23 cellular contexts compared by ENCODE assay signal in genomic region chr17:4973431-4973830, GRCh38. TPM values are rescaled to one million over a fixed set of nuclear protein-coding genes. Genes with fewer than 3 reads are reported as not detected.
A peak's percentile ranks its signal among the peaks of the same experiment; 100 is the strongest.
DNase-seq lines count a peak whose midpoint lies in the region; ATAC-seq and TF ChIP-seq lines count a peak whose summit lies in the region.
"Had no signal": no experiment of that assay in that cellular context is flagged by ENCODE, and none has a peak within 500 bp of the region (broad histone marks: within the 10 kb centered on the region; RNA-seq: fewer than 3 reads in every experiment).

No MANE protein-coding gene starts in this region.

- peaks cover 56 to 89% (median 77%) of the 10 kb centered on the region in 4 donors for H3K36me3 ChIP-seq in esophagus muscularis mucosa
- H3K36me3 ChIP-seq: uterus had no signal

- TF ChIP-seq POLR2A in esophagus muscularis mucosa (IDR thresholded peaks at IDR 0.05; ENCODE audit: low read depth), result no peak

- H3K9me3 Mint-ChIP-seq in activated naive CD4-positive, alpha-beta T cell treated with anti-CD3 and anti-CD28 coated beads, Interleukin-2, amount 50 U/mL, for 72 hours, result no peaks in the 10 kb centered on the region
- H3K9me3 Mint-ChIP-seq in activated naive CD4-positive, alpha-beta T cell treated with anti-CD3 and anti-CD28 coated beads for 36 hours, result no peaks in the 10 kb centered on the region
- H3K9me3 Mint-ChIP-seq in stimulated activated effector memory CD8-positive, alpha-beta T cell treated with anti-CD3 and anti-CD28 coated beads, Interleukin-12 subunit alpha, Interleukin-12 subunit beta, amount 100 ng/mL, for 72 hours, result no peaks in the 10 kb centered on the region
- H3K9me3 Mint-ChIP-seq: activated T-helper 1 cell treated with anti-CD3 and anti-CD28 coated beads, Interleukin-12 subunit alpha, Interleukin-12 subunit beta, Interleukin-2, Interleukin-4 antibody, amounts not matched to agents 30 ng/mL and 10 ng/mL and 1 ng/mL, durations not matched to agents 14 hours and 24 hours and 36 hours had no signal

- peaks cover 26% of the 10 kb centered on the region for H3K4me1 Mint-ChIP-seq in activated naive CD4-positive, alpha-beta T cell treated with anti-CD3 and anti-CD28 coated beads for 36 hours (ENCODE audit: low read depth)
- H3K4me1 Mint-ChIP-seq in stimulated activated effector memory CD8-positive, alpha-beta T cell treated with anti-CD3 and anti-CD28 coated beads, Interleukin-12 subunit alpha, Interleukin-12 subunit beta, amount 100 ng/mL, for 72 hours, result peaks cover 9% of the 10 kb centered on the region

- WGBS in esophagus muscularis mucosa, result 95% methylated on average over 3 of the region's 9 CpGs

- peak overlapping the region in 3 of 4 donors; percentile 38 to 97 (median 43) for H3K27ac ChIP-seq in esophagus muscularis mucosa (replicated peaks in 1 of 4)
- H3K27ac ChIP-seq: prostate gland, suprapubic skin had no signal

- H3K36me3 Mint-ChIP-seq in activated naive CD4-positive, alpha-beta T cell treated with anti-CD3 and anti-CD28 coated beads, Interleukin-2, amount 50 U/mL, for 72 hours, result peaks cover 6 to 9% of the 10 kb centered on the region in 2 donors
- H3K36me3 Mint-ChIP-seq in activated naive CD4-positive, alpha-beta T cell treated with anti-CD3 and anti-CD28 coated beads for 36 hours (ENCODE audit: low read depth), result peaks cover 22% of the 10 kb centered on the region
- H3K36me3 Mint-ChIP-seq in stimulated activated effector memory CD8-positive, alpha-beta T cell treated with anti-CD3 and anti-CD28 coated beads, Interleukin-12 subunit alpha, Interleukin-12 subunit beta, amount 100 ng/mL, for 72 hours, result no peaks in the 10 kb centered on the region

- H3K27ac Mint-ChIP-seq in activated naive CD4-positive, alpha-beta T cell treated with anti-CD3 and anti-CD28 coated beads, Interleukin-2, amount 50 U/mL, for 72 hours, result peak overlapping the region; percentile 73 to 75
- H3K27ac Mint-ChIP-seq in activated naive CD4-positive, alpha-beta T cell treated with anti-CD3 and anti-CD28 coated beads for 36 hours, result no peak overlapping the region
- H3K27ac Mint-ChIP-seq in stimulated activated effector memory CD8-positive, alpha-beta T cell treated with anti-CD3 and anti-CD28 coated beads, Interleukin-12 subunit alpha, Interleukin-12 subunit beta, amount 100 ng/mL, for 72 hours, result peak overlapping the region; percentile 24

- no peaks in the 10 kb centered on the region for H3K27me3 Mint-ChIP-seq in activated naive CD4-positive, alpha-beta T cell treated with anti-CD3 and anti-CD28 coated beads for 36 hours (ENCODE audit: low read depth)
- H3K27me3 Mint-ChIP-seq: activated CD8-positive, alpha-beta memory T cell treated with anti-CD3 and anti-CD28 coated beads, Interleukin-2, amount 10 ng/mL, durations not matched to agents 7 days and 5 days had no signal

- DNase-seq in activated naive CD4-positive, alpha-beta T cell treated with anti-CD3 and anti-CD28 coated beads, Interleukin-2, amount 50 U/mL, for 72 hours (ENCODE audit: low spot score in 2 of 2), result no peak
- DNase-seq in activated naive CD4-positive, alpha-beta T cell treated with anti-CD3 and anti-CD28 coated beads for 36 hours, result no peak
- peak; percentile 79 for DNase-seq in MV-4-11 (lab: John Stamatoyannopoulos, UW)
- DNase-seq in esophagus muscularis mucosa (ENCODE audit: extremely low spot score), result no peak
- DNase-seq in stimulated activated effector memory CD8-positive, alpha-beta T cell treated with anti-CD3 and anti-CD28 coated beads, Interleukin-12 subunit alpha, Interleukin-12 subunit beta, amount 100 ng/mL, for 72 hours (ENCODE audit: low spot score in 2 of 2), result no peak
- no peak for DNase-seq in GOT3 (lab: John Stamatoyannopoulos, UW)
- DNase-seq in NCI-H2029 treated with DMSO at 0.1 percent for 48 hours (lab: John Stamatoyannopoulos, UW), result no peak
- DNase-seq: ACHN; activated CD8-positive, alpha-beta memory T cell treated with anti-CD3 and anti-CD28 coated beads, Interleukin-2, amount 10 ng/mL, durations not matched to agents 7 days and 5 days; DMS79 treated with DMSO at 0.1 percent for 48 hours; NCI-H1417; NCI-H2081 treated with DMSO at 0.1 percent for 48 hours; small intestine; stimulated activated CD4-positive, alpha-beta T cell treated with anti-CD3 and anti-CD28 coated beads, Interleukin-2, amount 100 ng/mL, for 24 hours; T-helper 1 cell; uterus had no signal

- peaks cover 25 to 33% (median 29%) of the 10 kb centered on the region in 4 donors for H3K4me1 ChIP-seq in esophagus muscularis mucosa

- ATAC-seq in activated naive CD4-positive, alpha-beta T cell treated with anti-CD3 and anti-CD28 coated beads, Interleukin-2, amount 50 U/mL, for 72 hours, result no peak
- ATAC-seq in stimulated activated effector memory CD8-positive, alpha-beta T cell treated with anti-CD3 and anti-CD28 coated beads, Interleukin-12 subunit alpha, Interleukin-12 subunit beta, amount 100 ng/mL, for 72 hours, result no peak
- ATAC-seq in HG03460 (IDR thresholded peaks at IDR 0.05; ENCODE audit: unreplicated experiment), result no peak
- ATAC-seq: activated CD8-positive, alpha-beta memory T cell treated with anti-CD3 and anti-CD28 coated beads, Interleukin-2, amount 10 ng/mL, durations not matched to agents 7 days and 5 days; K562 had no signal

- TF ChIP-seq CTCF in esophagus muscularis mucosa (IDR thresholded peaks at IDR 0.05), result no peak

- H3K4me3 Mint-ChIP-seq in activated naive CD4-positive, alpha-beta T cell treated with anti-CD3 and anti-CD28 coated beads for 36 hours, result no peak overlapping the region
- H3K4me3 Mint-ChIP-seq in stimulated activated effector memory CD8-positive, alpha-beta T cell treated with anti-CD3 and anti-CD28 coated beads, Interleukin-12 subunit alpha, Interleukin-12 subunit beta, amount 100 ng/mL, for 72 hours, result no peak overlapping the region
- H3K4me3 Mint-ChIP-seq: activated CD8-positive, alpha-beta memory T cell treated with anti-CD3 and anti-CD28 coated beads, Interleukin-2, amount 10 ng/mL, durations not matched to agents 7 days and 5 days; activated T-helper 1 cell treated with anti-CD3 and anti-CD28 coated beads, Interleukin-12 subunit alpha, Interleukin-12 subunit beta, Interleukin-2, Interleukin-4 antibody, amounts not matched to agents 30 ng/mL and 10 ng/mL and 1 ng/mL, durations not matched to agents 14 hours and 24 hours and 36 hours had no signal

- no peak for TF ChIP-seq EP300 in esophagus muscularis mucosa (IDR thresholded peaks at IDR 0.05)

- H3K4me3 ChIP-seq in esophagus muscularis mucosa, result no peak overlapping the region
- H3K4me3 ChIP-seq: coronary artery, K562, lung, prostate gland, suprapubic skin, uterus had no signal

- intact Hi-C loops in activated naive CD4-positive, alpha-beta T cell treated with anti-CD3 and anti-CD28 coated beads for 36 hours (cut with micrococcal nuclease), result no loop called here
- intact Hi-C loops in esophagus muscularis mucosa (cut with DNase I), result no loop called here

- H3K9me3 ChIP-seq in esophagus muscularis mucosa, result no peaks in the 10 kb centered on the region
- H3K9me3 ChIP-seq: prostate gland, suprapubic skin, uterus had no signal

- no peaks in the 10 kb centered on the region for H3K27me3 ChIP-seq in esophagus muscularis mucosa
- H3K27me3 ChIP-seq: suprapubic skin, uterus had no signal

- CTCF ChIA-PET in activated naive CD4-positive, alpha-beta T cell treated with anti-CD3 and anti-CD28 coated beads for 36 hours (lab: Charles Lee), result interaction anchor here (0.8 kb wide), 1 partner anchor 15 kb away, joined by 3 read pairs; no protein-coding TSS in a partner anchor

RNA-seq across cellular contexts. Expression of gene SPAG7, which starts 5.8 kb away (rescaled TPM):
- 10 to 100 TPM; 70.3 to 94.6 TPM for total RNA-seq in activated naive CD4-positive, alpha-beta T cell treated with anti-CD3 and anti-CD28 coated beads, Interleukin-2, amount 50 U/mL, for 72 hours
- total RNA-seq in activated naive CD4-positive, alpha-beta T cell treated with anti-CD3 and anti-CD28 coated beads for 36 hours, result 10 to 100 TPM; 68.6 to 70.2 TPM
- 10 to 100 TPM; 45.5 to 74.7 (median 63.6) TPM for total RNA-seq in esophagus muscularis mucosa

RNA-seq across cellular contexts. Expression of gene CAMTA2, which starts 14.0 kb away (rescaled TPM):
- total RNA-seq in activated naive CD4-positive, alpha-beta T cell treated with anti-CD3 and anti-CD28 coated beads, Interleukin-2, amount 50 U/mL, for 72 hours, result 10 to 100 TPM; 66.2 to 82.3 TPM
- total RNA-seq in activated naive CD4-positive, alpha-beta T cell treated with anti-CD3 and anti-CD28 coated beads for 36 hours, result 10 to 100 TPM; 79.1 to 79.5 TPM
- 10 to 100 TPM; 24.0 to 48.2 (median 28.4) TPM for total RNA-seq in esophagus muscularis mucosa

RNA-seq across cellular contexts. Expression of gene ENO3, which starts 22.5 kb away (rescaled TPM):
- total RNA-seq in activated naive CD4-positive, alpha-beta T cell treated with anti-CD3 and anti-CD28 coated beads, Interleukin-2, amount 50 U/mL, for 72 hours, result 10 to 100 TPM; 32.1 to 47.9 TPM
- total RNA-seq in activated naive CD4-positive, alpha-beta T cell treated with anti-CD3 and anti-CD28 coated beads for 36 hours, result 10 to 100 TPM; 26.7 to 28.9 TPM
- total RNA-seq in esophagus muscularis mucosa, result 1 to 10 TPM; 1.2 to 7.2 (median 2.1) TPM

RNA-seq across cellular contexts. Expression of gene INCA1, which starts 23.9 kb away (rescaled TPM):
- total RNA-seq in activated naive CD4-positive, alpha-beta T cell treated with anti-CD3 and anti-CD28 coated beads, Interleukin-2, amount 50 U/mL, for 72 hours, result 1 to 10 TPM in 1 of 2 donors, under 1 TPM in 1; 0.53 to 2.6 TPM
- total RNA-seq in activated naive CD4-positive, alpha-beta T cell treated with anti-CD3 and anti-CD28 coated beads for 36 hours, result under 1 TPM; 0.21 to 0.54 TPM
- total RNA-seq in esophagus muscularis mucosa, result 1 to 10 TPM; 1.3 to 4.6 (median 3.0) TPM

RNA-seq across cellular contexts. Expression of gene KIF1C, which starts 24.3 kb away (rescaled TPM):
- 10 to 100 TPM; 37.9 to 42.4 TPM for total RNA-seq in activated naive CD4-positive, alpha-beta T cell treated with anti-CD3 and anti-CD28 coated beads, Interleukin-2, amount 50 U/mL, for 72 hours
- total RNA-seq in activated naive CD4-positive, alpha-beta T cell treated with anti-CD3 and anti-CD28 coated beads for 36 hours, result 10 to 100 TPM; 30.5 to 31.1 TPM
- total RNA-seq in esophagus muscularis mucosa, result 100 to 1,000 TPM; 157 to 251 (median 187) TPM
